18 cellular contexts compared by ENCODE assay signal in the genomic region with DNA sequence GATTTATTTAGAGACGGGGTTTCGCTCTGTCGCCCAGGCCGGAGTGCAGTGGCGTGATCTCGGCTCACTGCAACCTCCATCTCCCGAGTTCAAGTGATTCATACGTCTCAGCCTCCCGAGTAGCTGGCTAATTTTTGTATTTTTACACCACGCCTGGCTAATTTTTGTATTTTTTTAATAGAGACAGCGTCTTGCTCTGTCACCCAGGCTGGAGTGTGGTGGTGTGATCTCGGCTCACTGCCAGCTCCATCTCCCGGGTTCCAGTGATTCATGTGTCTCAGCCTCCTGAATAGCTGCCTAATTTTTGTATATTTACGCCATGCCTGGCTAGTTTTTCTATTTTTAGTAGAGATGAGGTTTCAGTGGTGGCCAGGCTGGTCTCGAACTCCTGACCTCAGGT. TPM values are rescaled to one million over a fixed set of nuclear protein-coding genes. Genes with fewer than 3 reads are reported as not detected.
A peak's percentile ranks its signal among the peaks of the same experiment; 100 is the strongest.
DNase-seq lines count a peak whose midpoint lies in the region; ATAC-seq and TF ChIP-seq lines count a peak whose summit lies in the region.
"Had no signal": no experiment of that assay in that cellular context is flagged by ENCODE, and none has a peak within 500 bp of the region (broad histone marks: within the 10 kb centered on the region; RNA-seq: fewer than 3 reads in every experiment).

No MANE protein-coding gene starts in this region.

- H3K36me3 ChIP-seq in uterus (no peaks in the 10 kb centered on the region), esophagus muscularis mucosa (peaks cover 0 to 35% (median 5%) of the 10 kb centered on the region in 4 donors)
- H3K36me3 ChIP-seq: thyroid gland had no signal

- H3K27ac ChIP-seq in uterus (peak overlapping the region in 1 of 2 donors; percentile 67), esophagus muscularis mucosa (replicated peaks in 1 of 4) (no peak overlapping the region)

- peaks cover 7% of the 10 kb centered on the region for H3K4me1 Mint-ChIP-seq in activated T-cell treated with anti-CD3 and anti-CD28 coated beads, Interleukin-2, amount 50 U/mL, for 4 hours (ENCODE audit: low read depth)
- H3K4me1 Mint-ChIP-seq in immature natural killer cell = peaks cover 9 to 17% of the 10 kb centered on the region in 2 donors
- peaks cover 9% of the 10 kb centered on the region for H3K4me1 Mint-ChIP-seq in stimulated activated memory B cell treated with anti-CD40 and anti-IgM and Interleukin-4, amounts not matched to agents 10 μg/mL and 1 μg/mL and 100 μg/mL, for 72 hours

- H3K9me3 ChIP-seq in uterus (no peaks in the 10 kb centered on the region), esophagus muscularis mucosa (peaks cover 0 to 5% (median 0%) of the 10 kb centered on the region in 4 donors)
- H3K9me3 ChIP-seq: thyroid gland had no signal

- DNase-seq in activated T-cell treated with anti-CD3 and anti-CD28 coated beads, Interleukin-2, amount 50 U/mL, for 4 hours = no peak
- DNase-seq in activated T-cell treated with anti-CD3 and anti-CD28 coated beads, Interleukin-2, amount 50 U/mL, for 48 hours = no peak
- peak; percentile 27 for DNase-seq in RPMI7951 (ENCODE audit: low read depth)
- no peak for DNase-seq in immature natural killer cell
- no peak for DNase-seq in uterus
- DNase-seq in esophagus muscularis mucosa (ENCODE audit: extremely low spot score) = no peak
- no peak for DNase-seq in sciatic nerve (ENCODE audit: low spot score)
- DNase-seq: 8988T; cerebellar nuclear complex; GOT3; Karpas-422; NCI-H187; NCI-H748 treated with DMSO at 0.1 percent for 48 hours; stimulated activated CD4-positive, alpha-beta T cell treated with anti-CD3 and anti-CD28 coated beads, Interleukin-1b, Interleukin-23, amount 100 ng/mL, for 48 hours; thyroid gland had no signal

- no peak for ATAC-seq in activated T-cell treated with anti-CD3 and anti-CD28 coated beads, Interleukin-2, amount 50 U/mL, for 4 hours
- ATAC-seq in stimulated activated memory B cell treated with anti-CD40 and anti-IgM and Interleukin-4, amounts not matched to agents 10 μg/mL and 1 μg/mL and 100 μg/mL, for 72 hours = no peak
- no peak for ATAC-seq in sciatic nerve

- H3K27me3 ChIP-seq in uterus (no peaks in the 10 kb centered on the region), esophagus muscularis mucosa (peaks cover 0 to 31% (median 0%) of the 10 kb centered on the region in 4 donors)
- H3K27me3 ChIP-seq: thyroid gland had no signal

- H3K4me3 ChIP-seq in uterus = no peak overlapping the region
- no peak overlapping the region for H3K4me3 ChIP-seq in esophagus muscularis mucosa
- H3K4me3 ChIP-seq: thyroid gland had no signal

- no peaks in the 10 kb centered on the region for H3K4me1 ChIP-seq in uterus
- peaks cover 0 to 6% (median 2%) of the 10 kb centered on the region in 4 donors for H3K4me1 ChIP-seq in esophagus muscularis mucosa
- H3K4me1 ChIP-seq: thyroid gland had no signal

- H3K27ac Mint-ChIP-seq in immature natural killer cell = peak overlapping the region in 2 of 6 donors; percentile 32 to 66
- H3K27ac Mint-ChIP-seq in stimulated activated memory B cell treated with anti-CD40 and anti-IgM and Interleukin-4, amounts not matched to agents 10 μg/mL and 1 μg/mL and 100 μg/mL, for 72 hours = peak overlapping the region; percentile 67
- H3K27ac Mint-ChIP-seq: activated CD4-positive, alpha-beta memory T cell treated with anti-CD3 and anti-CD28 coated beads for 36 hours had no signal

- no peak for TF ChIP-seq EP300 in esophagus muscularis mucosa (IDR thresholded peaks at IDR 0.05)

- TF ChIP-seq POLR2A in uterus (IDR thresholded peaks at IDR 0.05) (no peak), esophagus muscularis mucosa (IDR thresholded peaks at IDR 0.05; ENCODE audit: low read depth) (no peak)

- no peaks in the 10 kb centered on the region for H3K36me3 Mint-ChIP-seq in activated T-cell treated with anti-CD3 and anti-CD28 coated beads, Interleukin-2, amount 50 U/mL, for 4 hours (ENCODE audit: insufficient read depth)
- no peaks in the 10 kb centered on the region for H3K36me3 Mint-ChIP-seq in immature natural killer cell
- H3K36me3 Mint-ChIP-seq in stimulated activated memory B cell treated with anti-CD40 and anti-IgM and Interleukin-4, amounts not matched to agents 10 μg/mL and 1 μg/mL and 100 μg/mL, for 72 hours = no peaks in the 10 kb centered on the region
- H3K36me3 Mint-ChIP-seq: activated CD4-positive, alpha-beta memory T cell treated with anti-CD3 and anti-CD28 coated beads for 36 hours had no signal

- H3K9me3 Mint-ChIP-seq in activated T-cell treated with anti-CD3 and anti-CD28 coated beads, Interleukin-2, amount 50 U/mL, for 4 hours = no peaks in the 10 kb centered on the region
- H3K9me3 Mint-ChIP-seq in immature natural killer cell = peaks cover 0 to 3% (median 0%) of the 10 kb centered on the region in 6 donors
- peaks cover 6% of the 10 kb centered on the region for H3K9me3 Mint-ChIP-seq in stimulated activated memory B cell treated with anti-CD40 and anti-IgM and Interleukin-4, amounts not matched to agents 10 μg/mL and 1 μg/mL and 100 μg/mL, for 72 hours
- H3K9me3 Mint-ChIP-seq: activated CD4-positive, alpha-beta memory T cell treated with anti-CD3 and anti-CD28 coated beads for 36 hours had no signal

- TF ChIP-seq CTCF in uterus (IDR thresholded peaks at IDR 0.05) (no peak), esophagus muscularis mucosa (IDR thresholded peaks at IDR 0.05) (no peak)

- 88% methylated on average over 15 of the region's 15 CpGs for WGBS in esophagus muscularis mucosa

- peaks cover 30% of the 10 kb centered on the region for H3K27me3 Mint-ChIP-seq in activated T-cell treated with anti-CD3 and anti-CD28 coated beads, Interleukin-2, amount 50 U/mL, for 4 hours (ENCODE audit: low read depth)
- peaks cover 2 to 10% (median 5%) of the 10 kb centered on the region in 3 donors for H3K27me3 Mint-ChIP-seq in immature natural killer cell (ENCODE audit: low read depth in 3 of 3)
- H3K27me3 Mint-ChIP-seq in stimulated activated memory B cell treated with anti-CD40 and anti-IgM and Interleukin-4, amounts not matched to agents 10 μg/mL and 1 μg/mL and 100 μg/mL, for 72 hours = peaks cover 73% of the 10 kb centered on the region

- peak overlapping the region; percentile 31 for H3K4me3 Mint-ChIP-seq in activated T-cell treated with anti-CD3 and anti-CD28 coated beads, Interleukin-2, amount 50 U/mL, for 4 hours
- peak overlapping the region; percentile 55 to 87 (median 68) for H3K4me3 Mint-ChIP-seq in immature natural killer cell
- peak overlapping the region; percentile 55 for H3K4me3 Mint-ChIP-seq in stimulated activated memory B cell treated with anti-CD40 and anti-IgM and Interleukin-4, amounts not matched to agents 10 μg/mL and 1 μg/mL and 100 μg/mL, for 72 hours

- intact Hi-C loops in uterus (cut with DNase I; ENCODE audit: low total_unique reads) (no loop called here), esophagus muscularis mucosa (cut with DNase I) (no loop called here), sciatic nerve (cut with DNase I) (no loop called here)

RNA-seq across cellular contexts. Expression of a gene that starts 34.3 kb away (rescaled TPM):
- 10 to 100 TPM; 81.1 to 92.3 (median 84.4) TPM for total RNA-seq in activated T-cell treated with anti-CD3 and anti-CD28 coated beads, Interleukin-2, amount 50 U/mL, for 4 hours
- total RNA-seq in RPMI7951 (2014; rRNA removed; shearing (Covaris generic)) = 15.7 and 16.3 TPM in 2 replicates
- polyA plus RNA-seq in immature natural killer cell = 10 to 100 TPM; 36.7 to 64.2 (median 50.6) TPM
- total RNA-seq in uterus = 10 to 100 TPM; 12.9 to 40.2 (median 14.6) TPM
- total RNA-seq in esophagus muscularis mucosa = 10 to 100 TPM; 25.7 to 37.3 (median 31.5) TPM
- total RNA-seq in sciatic nerve = 36.2 TPM

RNA-seq across cellular contexts. Expression of a gene that starts 52.1 kb away (rescaled TPM):
- total RNA-seq in activated T-cell treated with anti-CD3 and anti-CD28 coated beads, Interleukin-2, amount 50 U/mL, for 4 hours = under 1 TPM in 1 of 3 donors, not detected in 2; 0.05 TPM
- total RNA-seq in RPMI7951 (2014; rRNA removed; shearing (Covaris generic)) = not detected in 2 replicates
- polyA plus RNA-seq in immature natural killer cell = under 1 TPM in 1 of 3 donors, not detected in 2; 0.21 TPM
- 1 to 10 TPM in 1 of 4 donors, under 1 TPM in 2, not detected in 1; 0.24 to 1.6 (median 0.29) TPM for total RNA-seq in uterus
- under 1 TPM; 0.17 to 0.46 (median 0.37) TPM for total RNA-seq in esophagus muscularis mucosa
- 0.98 TPM for total RNA-seq in sciatic nerve
- total RNA-seq: activated CD4-positive, alpha-beta memory T cell treated with anti-CD3 and anti-CD28 coated beads for 36 hours; astrocyte had no signal
